In genomic region chr3:155270485-155271342, GRCh38 we compare ENCODE assay signal across 2 cellular contexts.
A peak's percentile ranks its signal among the peaks of the same experiment; 100 is the strongest.
TF ChIP-seq lines count a peak whose summit lies in the region.

No MANE protein-coding gene starts in this region.

TF ChIP-seq in HCT116, 20 proteins besides CTCF, POLR2A, EP300 and RAD21:
- no peak for TF ChIP-seq ELF1 (IDR thresholded peaks at IDR 0.05; ENCODE audit: borderline replicate concordance, low read depth)
- TF ChIP-seq ZFX (IDR thresholded peaks at IDR 0.05) = 0 out of 2 replicates have a peak, but pooled peaks have one; percentile 25

TF ChIP-seq in H1, 55 proteins besides CTCF, POLR2A, EP300 and RAD21:
- no peak for TF ChIP-seq POU5F1 (IDR thresholded peaks at IDR 0.05; ENCODE audit: low read depth, low read length)
- TF ChIP-seq ZNF274 (IDR thresholded peaks at IDR 0.05; ENCODE audit: borderline replicate concordance, extremely low read depth, low read length) = no peak
- TF ChIP-seq NRF1 (IDR thresholded peaks at IDR 0.05; ENCODE audit: low read depth, low read length) = no peak
- TF ChIP-seq HDAC2 (IDR thresholded peaks at IDR 0.05; ENCODE audit: borderline replicate concordance in 1 of 2, low read depth in 2 of 2, low read length in 2 of 2) = no peak
- no peak for TF ChIP-seq NANOG (IDR thresholded peaks at IDR 0.05; ENCODE audit: insufficient read depth, low read depth, low read length, poor library complexity, severe bottlenecking)
- TF ChIP-seq USF2 (IDR thresholded peaks at IDR 0.05; ENCODE audit: low read length) = no peak
- TF ChIP-seq JUND (IDR thresholded peaks at IDR 0.05; ENCODE audit: low read length) = no peak
- TF ChIP-seq BACH1 (IDR thresholded peaks at IDR 0.05; ENCODE audit: low read length) = no peak
- TF ChIP-seq SP4 (IDR thresholded peaks at IDR 0.05; ENCODE audit: low read length) = no peak
- TF ChIP-seq MAFK (IDR thresholded peaks at IDR 0.05; ENCODE audit: low read depth, low read length) = no peak
- TF ChIP-seq ASH2L (IDR thresholded peaks at IDR 0.05; ENCODE audit: low read length) = no peak
- TF ChIP-seq TAF7 (optimal IDR thresholded peaks at IDR 0.05; ENCODE audit: borderline replicate concordance, low read depth, low read length) = no peak
- TF ChIP-seq ATF3 (IDR thresholded peaks at IDR 0.05; ENCODE audit: insufficient read depth, low read depth, low read length) = no peak
- TF ChIP-seq CREB1 (IDR thresholded peaks at IDR 0.05) = no peak
- TF ChIP-seq GTF2F1 (IDR thresholded peaks at IDR 0.05; ENCODE audit: borderline replicate concordance, low read depth, low read length) = no peak
- no peak for TF ChIP-seq CBX5 (IDR thresholded peaks at IDR 0.05; ENCODE audit: low read depth, low read length)
